8 cellular contexts compared by ENCODE assay signal in genomic region chr21:28885853-28886177, GRCh38.
DNase-seq lines count a peak whose midpoint lies in the region; ATAC-seq and TF ChIP-seq lines count a peak whose summit lies in the region.

No MANE protein-coding gene starts in this region.

- CTCF ChIA-PET in activated naive CD4-positive, alpha-beta T cell treated with anti-CD3 and anti-CD28 coated beads, Interleukin-2, amount 10 ng/mL, durations not matched to agents 7 days and 5 days (lab: Charles Lee), result no interaction called here

- peaks cover 23% of the 10 kb centered on the region for H3K4me1 Mint-ChIP-seq in activated naive CD4-positive, alpha-beta T cell treated with anti-CD3 and anti-CD28 coated beads, Interleukin-2, amount 10 ng/mL, durations not matched to agents 7 days and 5 days
- peaks cover 21% of the 10 kb centered on the region for H3K4me1 Mint-ChIP-seq in activated T-helper 1 cell treated with anti-CD3 and anti-CD28 coated beads, Interleukin-12 subunit alpha, Interleukin-12 subunit beta, Interleukin-2, Interleukin-4 antibody, amounts not matched to agents 30 ng/mL and 10 ng/mL and 1 ng/mL, durations not matched to agents 14 hours and 24 hours and 36 hours (ENCODE audit: low read depth)

- H3K9me3 ChIP-seq in lower lobe of right lung (no peaks in the 10 kb centered on the region), upper lobe of left lung (no peaks in the 10 kb centered on the region)

- peaks cover 5% of the 10 kb centered on the region for H3K27me3 ChIP-seq in lower lobe of right lung (ENCODE audit: low read depth)
- H3K27me3 ChIP-seq in upper lobe of left lung, result no peaks in the 10 kb centered on the region

- peaks cover 11% of the 10 kb centered on the region for H3K36me3 Mint-ChIP-seq in activated naive CD4-positive, alpha-beta T cell treated with anti-CD3 and anti-CD28 coated beads, Interleukin-2, amount 10 ng/mL, durations not matched to agents 7 days and 5 days
- H3K36me3 Mint-ChIP-seq in activated T-helper 1 cell treated with anti-CD3 and anti-CD28 coated beads, Interleukin-12 subunit alpha, Interleukin-12 subunit beta, Interleukin-2, Interleukin-4 antibody, amounts not matched to agents 30 ng/mL and 10 ng/mL and 1 ng/mL, durations not matched to agents 14 hours and 24 hours and 36 hours (ENCODE audit: low read depth), result peaks cover 10% of the 10 kb centered on the region

- 90 to 95% methylated on average over 6 of the region's 6 CpGs for WGBS in upper lobe of left lung, 2 donors

- ATAC-seq in lower lobe of right lung (no peak), upper lobe of left lung (ENCODE audit: low FRiP score in 2 of 2) (peak in 1 of 2 donors; percentile 57), GM21723 (IDR thresholded peaks at IDR 0.05; ENCODE audit: unreplicated experiment) (no peak), GM21423 (IDR thresholded peaks at IDR 0.05; ENCODE audit: unreplicated experiment) (no peak), HG03039 (IDR thresholded peaks at IDR 0.05; ENCODE audit: unreplicated experiment) (no peak)

- H3K27ac ChIP-seq in lower lobe of right lung, result peak overlapping the region; percentile 96
- peak overlapping the region in 3 of 4 donors; percentile 86 to 96 (median 87) for H3K27ac ChIP-seq in upper lobe of left lung

- no peak for TF ChIP-seq EP300 in upper lobe of left lung (IDR thresholded peaks at IDR 0.05)

- TF ChIP-seq CTCF in lower lobe of right lung (IDR thresholded peaks at IDR 0.05), result no peak
- no peak for TF ChIP-seq CTCF in upper lobe of left lung (IDR thresholded peaks at IDR 0.05)

- TF ChIP-seq POLR2A in upper lobe of left lung (IDR thresholded peaks at IDR 0.05), result no peak

- no peak for DNase-seq in activated naive CD4-positive, alpha-beta T cell treated with anti-CD3 and anti-CD28 coated beads, Interleukin-2, amount 10 ng/mL, durations not matched to agents 7 days and 5 days
- DNase-seq in activated naive CD4-positive, alpha-beta T cell (lab: John Stamatoyannopoulos, UW), result no peak
- DNase-seq in activated T-helper 1 cell treated with anti-CD3 and anti-CD28 coated beads, Interleukin-12 subunit alpha, Interleukin-12 subunit beta, Interleukin-2, Interleukin-4 antibody, amounts not matched to agents 30 ng/mL and 10 ng/mL and 1 ng/mL, durations not matched to agents 14 hours and 24 hours and 36 hours (ENCODE audit: low spot score), result no peak
- DNase-seq in lower lobe of right lung, result no peak
- no peak for DNase-seq in upper lobe of left lung

- H3K4me1 ChIP-seq in lower lobe of right lung, result peaks cover 15% of the 10 kb centered on the region
- peaks cover 4 to 17% (median 7%) of the 10 kb centered on the region in 4 donors for H3K4me1 ChIP-seq in upper lobe of left lung

- no peaks in the 10 kb centered on the region for H3K9me3 Mint-ChIP-seq in activated naive CD4-positive, alpha-beta T cell treated with anti-CD3 and anti-CD28 coated beads, Interleukin-2, amount 10 ng/mL, durations not matched to agents 7 days and 5 days
- H3K9me3 Mint-ChIP-seq in activated T-helper 1 cell treated with anti-CD3 and anti-CD28 coated beads, Interleukin-12 subunit alpha, Interleukin-12 subunit beta, Interleukin-2, Interleukin-4 antibody, amounts not matched to agents 30 ng/mL and 10 ng/mL and 1 ng/mL, durations not matched to agents 14 hours and 24 hours and 36 hours, result no peaks in the 10 kb centered on the region

- H3K27me3 Mint-ChIP-seq in activated naive CD4-positive, alpha-beta T cell treated with anti-CD3 and anti-CD28 coated beads, Interleukin-2, amount 10 ng/mL, durations not matched to agents 7 days and 5 days, result peaks cover 24% of the 10 kb centered on the region
- peaks cover 5% of the 10 kb centered on the region for H3K27me3 Mint-ChIP-seq in activated T-helper 1 cell treated with anti-CD3 and anti-CD28 coated beads, Interleukin-12 subunit alpha, Interleukin-12 subunit beta, Interleukin-2, Interleukin-4 antibody, amounts not matched to agents 30 ng/mL and 10 ng/mL and 1 ng/mL, durations not matched to agents 14 hours and 24 hours and 36 hours (ENCODE audit: insufficient read depth)

- intact Hi-C loops in activated T-helper 1 cell treated with anti-CD3 and anti-CD28 coated beads, Interleukin-12 subunit alpha, Interleukin-12 subunit beta, Interleukin-2, Interleukin-4 antibody, amounts not matched to agents 30 ng/mL and 10 ng/mL and 1 ng/mL, durations not matched to agents 14 hours and 24 hours and 36 hours (cut with micrococcal nuclease), result loop anchor here (1.0 to 10.0 kb wide), 9 partner anchors 50 to 769 kb away; partner anchors contain the start of genes CCT8 and USP16
- intact Hi-C loops in lower lobe of right lung (cut with DNase I), result no loop called here

- H3K36me3 ChIP-seq in lower lobe of right lung (peaks cover 19% of the 10 kb centered on the region), upper lobe of left lung (peaks cover 0 to 12% (median 7%) of the 10 kb centered on the region in 4 donors)

- no peak overlapping the region for H3K4me3 Mint-ChIP-seq in activated naive CD4-positive, alpha-beta T cell treated with anti-CD3 and anti-CD28 coated beads, Interleukin-2, amount 10 ng/mL, durations not matched to agents 7 days and 5 days
- peak overlapping the region; percentile 95 for H3K4me3 Mint-ChIP-seq in activated T-helper 1 cell treated with anti-CD3 and anti-CD28 coated beads, Interleukin-12 subunit alpha, Interleukin-12 subunit beta, Interleukin-2, Interleukin-4 antibody, amounts not matched to agents 30 ng/mL and 10 ng/mL and 1 ng/mL, durations not matched to agents 14 hours and 24 hours and 36 hours

- H3K27ac Mint-ChIP-seq in activated naive CD4-positive, alpha-beta T cell treated with anti-CD3 and anti-CD28 coated beads, Interleukin-2, amount 10 ng/mL, durations not matched to agents 7 days and 5 days, result peak overlapping the region; percentile 95
- H3K27ac Mint-ChIP-seq in activated T-helper 1 cell treated with anti-CD3 and anti-CD28 coated beads, Interleukin-12 subunit alpha, Interleukin-12 subunit beta, Interleukin-2, Interleukin-4 antibody, amounts not matched to agents 30 ng/mL and 10 ng/mL and 1 ng/mL, durations not matched to agents 14 hours and 24 hours and 36 hours, result peak overlapping the region; percentile 99

- H3K4me3 ChIP-seq in lower lobe of right lung, result peak overlapping the region; percentile 69
- no peak overlapping the region for H3K4me3 ChIP-seq in upper lobe of left lung
